ENCODE assay signal across 10 cellular contexts in the genomic region with DNA sequence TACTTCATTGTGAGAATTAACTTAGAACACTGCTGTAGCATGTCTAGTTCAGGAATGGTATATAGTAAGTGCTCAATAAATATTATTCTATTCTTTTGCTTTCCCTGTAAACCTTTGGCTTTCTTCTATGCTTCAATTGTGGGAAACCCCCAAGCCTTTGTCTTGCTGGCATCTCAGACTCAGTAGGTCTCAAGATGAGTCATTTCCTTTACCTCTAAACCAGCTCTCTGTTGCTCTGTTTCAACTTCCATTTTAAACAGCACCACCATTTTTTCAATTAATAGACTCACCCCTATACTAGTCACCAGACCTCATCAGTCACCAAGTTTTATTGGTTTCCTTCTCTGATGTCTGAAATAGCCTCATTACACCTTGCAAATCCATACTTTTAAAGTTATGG. TPM values are rescaled to one million over a fixed set of nuclear protein-coding genes. Genes with fewer than 3 reads are reported as not detected.
A peak's percentile ranks its signal among the peaks of the same experiment; 100 is the strongest.
DNase-seq lines count a peak whose midpoint lies in the region; ATAC-seq and TF ChIP-seq lines count a peak whose summit lies in the region.
"Had no signal": no experiment of that assay in that cellular context is flagged by ENCODE, and none has a peak within 500 bp of the region (broad histone marks: within the 10 kb centered on the region; RNA-seq: fewer than 3 reads in every experiment).

No MANE protein-coding gene starts in this region.

- peak overlapping the region in 1 of 10 donors; percentile 7 for H3K4me3 Mint-ChIP-seq in naive thymus-derived CD4-positive, alpha-beta T cell
- H3K4me3 Mint-ChIP-seq in GM23338: no peak overlapping the region

- H3F3A ChIP-seq in Loucy (ENCODE audit: low read depth) (no peaks in the 10 kb centered on the region), GM23338 (replicated peaks; ENCODE audit: low read depth) (no peaks in the 10 kb centered on the region)

- H3K36me3 Mint-ChIP-seq in naive thymus-derived CD4-positive, alpha-beta T cell: peaks cover 0 to 32% (median 0%) of the 10 kb centered on the region in 5 donors
- no peaks in the 10 kb centered on the region for H3K36me3 Mint-ChIP-seq in GM23338 (ENCODE audit: low read depth)

- POLR2A ChIA-PET in naive thymus-derived CD4-positive, alpha-beta T cell (lab: Charles Lee): no interaction called here

- H3K79me2 ChIP-seq in Loucy (ENCODE audit: insufficient read depth, low read length) (no peaks in the 10 kb centered on the region), GM23338 (replicated peaks; ENCODE audit: insufficient read depth) (no peaks in the 10 kb centered on the region)

- intact Hi-C loops in naive thymus-derived CD4-positive, alpha-beta T cell (cut with micrococcal nuclease): loop anchor here in 1 of 2 donors (1.0 to 10.0 kb wide), 3 partner anchors 43 to 221 kb away; a partner anchor contains a TSS

- DNase-seq in naive thymus-derived CD4-positive, alpha-beta T cell: no peak
- DNase-seq in GM23338 (ENCODE audit: low spot score): no peak
- DNase-seq in NCI-H69 (lab: John Stamatoyannopoulos, UW): no peak
- no peak for DNase-seq in SHP77 treated with DMSO at 0.1 percent for 48 hours (lab: John Stamatoyannopoulos, UW)
- DNase-seq: heart right ventricle had no signal

- TF ChIP-seq EP300 in gastroesophageal sphincter (IDR thresholded peaks at IDR 0.05): no peak

- TF ChIP-seq CTCF in Loucy (conservative IDR thresholded peaks at IDR 0.05; ENCODE audit: low read length) (no peak), GM23338 (conservative IDR thresholded peaks at IDR 0.05; ENCODE audit: low read depth in 2 of 2) (no peak), gastroesophageal sphincter (IDR thresholded peaks at IDR 0.05) (no peak)

- H3K27ac Mint-ChIP-seq in naive thymus-derived CD4-positive, alpha-beta T cell: peak overlapping the region in 3 of 9 donors; percentile 13 to 87 (median 16)
- no peak overlapping the region for H3K27ac Mint-ChIP-seq in GM23338
- H3K27ac Mint-ChIP-seq: progenitor cell of endocrine pancreas had no signal

- H3K4me1 Mint-ChIP-seq in naive thymus-derived CD4-positive, alpha-beta T cell: peaks cover 0 to 27% (median 8%) of the 10 kb centered on the region in 7 donors
- peaks cover 9% of the 10 kb centered on the region for H3K4me1 Mint-ChIP-seq in GM23338

- H3K27ac ChIP-seq in naive thymus-derived CD4-positive, alpha-beta T cell (ENCODE audit: low read depth, low read length): no peak overlapping the region
- H3K27ac ChIP-seq in GM23338 (ENCODE audit: low read depth) (no peak overlapping the region), gastroesophageal sphincter (no peak overlapping the region)
- H3K27ac ChIP-seq: heart right ventricle had no signal

- ATAC-seq in GM19023 (IDR thresholded peaks at IDR 0.05; ENCODE audit: unreplicated experiment) (peak; percentile 98), HG02588 (IDR thresholded peaks at IDR 0.05; ENCODE audit: unreplicated experiment) (peak; percentile 99), GM23338 (no peak), gastroesophageal sphincter (no peak)
- ATAC-seq in naive thymus-derived CD4-positive, alpha-beta T cell: peak; percentile 61
- ATAC-seq: heart right ventricle had no signal

- H3K4me3 ChIP-seq in Loucy (ENCODE audit: low read length, poor library complexity, severe bottlenecking) (no peak overlapping the region), GM23338 (no peak overlapping the region), gastroesophageal sphincter (no peak overlapping the region)
- H3K4me3 ChIP-seq in naive thymus-derived CD4-positive, alpha-beta T cell (ENCODE audit: low read length): no peak overlapping the region
- H3K4me3 ChIP-seq: heart right ventricle had no signal

- no peaks in the 10 kb centered on the region for H3K9me3 ChIP-seq in Loucy (ENCODE audit: insufficient read depth, low read depth, low read length)
- no peaks in the 10 kb centered on the region for H3K9me3 ChIP-seq in naive thymus-derived CD4-positive, alpha-beta T cell (ENCODE audit: control insufficient read depth in 2 of 3, low read length in 3 of 3)
- no peaks in the 10 kb centered on the region for H3K9me3 ChIP-seq in gastroesophageal sphincter
- H3K9me3 ChIP-seq: heart right ventricle had no signal

- H3K9me3 Mint-ChIP-seq in naive thymus-derived CD4-positive, alpha-beta T cell: peaks cover 0 to 19% (median 0%) of the 10 kb centered on the region in 11 donors
- H3K9me3 Mint-ChIP-seq in GM23338: no peaks in the 10 kb centered on the region

- CTCF ChIA-PET in naive thymus-derived CD4-positive, alpha-beta T cell (lab: Charles Lee): no interaction called here

- H3K27me3 ChIP-seq in Loucy (ENCODE audit: insufficient read depth, low read length, poor library complexity, severe bottlenecking): no peaks in the 10 kb centered on the region
- H3K27me3 ChIP-seq in naive thymus-derived CD4-positive, alpha-beta T cell (ENCODE audit: control insufficient read depth in 2 of 2, insufficient read depth in 2 of 2, low read length in 2 of 2): no peaks in the 10 kb centered on the region
- H3K27me3 ChIP-seq in GM23338 (ENCODE audit: insufficient read depth): no peaks in the 10 kb centered on the region
- no peaks in the 10 kb centered on the region for H3K27me3 ChIP-seq in gastroesophageal sphincter
- H3K27me3 ChIP-seq: heart right ventricle had no signal

- H2AFZ ChIP-seq in Loucy (ENCODE audit: low read length): peak overlapping the region; percentile 85
- no peak overlapping the region for H2AFZ ChIP-seq in GM23338

- no peak overlapping the region for H3K9ac ChIP-seq in Loucy (ENCODE audit: low read depth, low read length, poor library complexity, severe bottlenecking)

- TF ChIP-seq POLR2A in gastroesophageal sphincter (IDR thresholded peaks at IDR 0.05): no peak

- no peaks in the 10 kb centered on the region for H3K9me2 ChIP-seq in Loucy (replicated peaks; ENCODE audit: low read depth, low read length)
- H3K9me2 ChIP-seq in GM23338 (ENCODE audit: insufficient read depth): no peaks in the 10 kb centered on the region; the same call in 1 of the 2 replicates

- H3K4me2 ChIP-seq in Loucy (ENCODE audit: low read depth, low read length, poor library complexity, severe bottlenecking) (no peak overlapping the region), GM23338 (no peak overlapping the region)

- H4K20me1 ChIP-seq in Loucy (ENCODE audit: insufficient read depth, low read length, poor library complexity, severe bottlenecking) (no peaks in the 10 kb centered on the region), GM23338 (replicated peaks; ENCODE audit: insufficient read depth) (no peaks in the 10 kb centered on the region)

- no peaks in the 10 kb centered on the region for H3K27me3 Mint-ChIP-seq in naive thymus-derived CD4-positive, alpha-beta T cell
- H3K27me3 Mint-ChIP-seq in GM23338 (ENCODE audit: insufficient read depth, low read depth, poor library complexity): no peaks in the 10 kb centered on the region
- H3K27me3 Mint-ChIP-seq: progenitor cell of endocrine pancreas had no signal

- H3K4me1 ChIP-seq in Loucy (ENCODE audit: insufficient read depth, low read length, poor library complexity, severe bottlenecking) (peaks cover 14% of the 10 kb centered on the region), GM23338 (ENCODE audit: insufficient read depth) (no peaks in the 10 kb centered on the region), gastroesophageal sphincter (no peaks in the 10 kb centered on the region)
- H3K4me1 ChIP-seq in naive thymus-derived CD4-positive, alpha-beta T cell (ENCODE audit: control insufficient read depth in 2 of 2, insufficient read depth in 2 of 2, low read length in 2 of 2): no peaks in the 10 kb centered on the region
- H3K4me1 ChIP-seq: heart right ventricle had no signal

- no peaks in the 10 kb centered on the region for H3K36me3 ChIP-seq in Loucy (ENCODE audit: insufficient read depth, low read length)
- H3K36me3 ChIP-seq in naive thymus-derived CD4-positive, alpha-beta T cell (ENCODE audit: control insufficient read depth in 2 of 3, insufficient read depth in 3 of 3, low read length in 3 of 3): no peaks in the 10 kb centered on the region
- no peaks in the 10 kb centered on the region for H3K36me3 ChIP-seq in GM23338 (ENCODE audit: insufficient read depth)
- no peaks in the 10 kb centered on the region for H3K36me3 ChIP-seq in gastroesophageal sphincter
- H3K36me3 ChIP-seq: heart right ventricle had no signal

TF ChIP-seq in GM23338, 12 proteins besides CTCF, POLR2A, EP300 and RAD21 (continues in another document):
- no peak for TF ChIP-seq JUNB (IDR thresholded peaks at IDR 0.05; ENCODE audit: unreplicated experiment)
- TF ChIP-seq, protein P1, sequence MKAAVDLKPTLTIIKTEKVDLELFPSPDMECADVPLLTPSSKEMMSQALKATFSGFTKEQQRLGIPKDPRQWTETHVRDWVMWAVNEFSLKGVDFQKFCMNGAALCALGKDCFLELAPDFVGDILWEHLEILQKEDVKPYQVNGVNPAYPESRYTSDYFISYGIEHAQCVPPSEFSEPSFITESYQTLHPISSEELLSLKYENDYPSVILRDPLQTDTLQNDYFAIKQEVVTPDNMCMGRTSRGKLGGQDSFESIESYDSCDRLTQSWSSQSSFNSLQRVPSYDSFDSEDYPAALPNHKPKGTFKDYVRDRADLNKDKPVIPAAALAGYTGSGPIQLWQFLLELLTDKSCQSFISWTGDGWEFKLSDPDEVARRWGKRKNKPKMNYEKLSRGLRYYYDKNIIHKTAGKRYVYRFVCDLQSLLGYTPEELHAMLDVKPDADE (IDR thresholded peaks at IDR 0.05): no peak
- TF ChIP-seq CREB1 (CRISPR knock-in tag; IDR thresholded peaks at IDR 0.05; ENCODE audit: low read depth): no peak
- no peak for TF ChIP-seq ZNF114 (CRISPR knock-in tag; IDR thresholded peaks at IDR 0.05)
- no peak for TF ChIP-seq STAT1 (IDR thresholded peaks at IDR 0.05; ENCODE audit: unreplicated experiment)
- no peak for TF ChIP-seq ZNF331 (CRISPR knock-in tag; IDR thresholded peaks at IDR 0.05; ENCODE audit: low read depth)

RNA-seq across cellular contexts. Expression of a gene that starts 43.5 kb away (rescaled TPM):
- 10 to 100 TPM; 17.5 to 54.1 (median 44.3) TPM for total RNA-seq in naive thymus-derived CD4-positive, alpha-beta T cell
- 10 to 100 TPM; 17.9 to 54.9 TPM for polyA plus RNA-seq in naive thymus-derived CD4-positive, alpha-beta T cell
- total RNA-seq in GM23338 (2014; rRNA removed; shearing (Covaris generic)): 24.6 and 26.3 TPM in 2 replicates
- polyA plus RNA-seq in GM23338 (2016; fragmentation: Nextera tagmentation; extraction: Ambion mirVana): 116 and 125 TPM in 2 replicates
- 10 to 100 TPM; 12.8 to 18.8 (median 15.3) TPM for total RNA-seq in gastroesophageal sphincter

Comparison
In these comparisons a context has a peak if more than half of its experiments do, and no peak if none do; other contexts are left out.
1. ATAC-seq: peak in GM19023 (single experiment), HG02588 (single experiment) and naive thymus-derived CD4-positive, alpha-beta T cell (single experiment); none in GM23338 (single experiment) and gastroesophageal sphincter (single experiment).